Comparison of ENCODE assay signal across 8 cellular contexts in genomic region chr11:64876835-64877341, GRCh38. TPM values are rescaled to one million over a fixed set of nuclear protein-coding genes. Genes with fewer than 3 reads are reported as not detected.
DNase-seq lines count a peak whose midpoint lies in the region; ATAC-seq and TF ChIP-seq lines count a peak whose summit lies in the region.

No MANE protein-coding gene starts in this region.

- H3K27me3 ChIP-seq in PC-3 (ENCODE audit: low read length), result no peaks in the 10 kb centered on the region
- H3K27me3 ChIP-seq in neural progenitor cell, result no peaks in the 10 kb centered on the region

- H3K4me3 ChIP-seq in PC-3 (ENCODE audit: low read length) (peak overlapping the region; percentile 78), neural progenitor cell (peak overlapping the region; percentile 88)

- TF ChIP-seq CTCF in PC-3 (conservative IDR thresholded peaks at IDR 0.05; ENCODE audit: low read depth, low read length), result no peak
- no peak for TF ChIP-seq CTCF in endothelial cell (IDR thresholded peaks at IDR 0.05; ENCODE audit: unreplicated experiment)
- no peak for TF ChIP-seq CTCF in neural progenitor cell (IDR thresholded peaks at IDR 0.05)

- intact Hi-C loops in PC-3 (cut with micrococcal nuclease), result no loop called here

- CTCF ChIA-PET in PC-3 (lab: Charles Lee), result interaction anchor here (0.5 to 1.5 kb wide), 6 partner anchors 8 to 30 kb away, joined by 3 to 10 read pairs (median 6); no protein-coding TSS in a partner anchor

- no peaks in the 10 kb centered on the region for H3K9me2 ChIP-seq in PC-3 (replicated peaks; ENCODE audit: low read length)

- peak overlapping the region; percentile 26 for H3K27ac Mint-ChIP-seq in endothelial cell (ENCODE audit: unreplicated experiment)
- peak overlapping the region; percentile 67 for H3K27ac Mint-ChIP-seq in neural progenitor cell

- H3K4me1 ChIP-seq in PC-3 (ENCODE audit: insufficient read depth, low read length) (peaks cover 39% of the 10 kb centered on the region), neural progenitor cell (peaks cover 18% of the 10 kb centered on the region)

- peak overlapping the region; percentile 89 for H3K9ac ChIP-seq in PC-3 (ENCODE audit: low read length)
- H3K9ac ChIP-seq in neural progenitor cell, result peak overlapping the region; percentile 43

- H3K36me3 Mint-ChIP-seq in endothelial cell (ENCODE audit: low read depth, unreplicated experiment), result peaks cover 19% of the 10 kb centered on the region
- peaks cover 6% of the 10 kb centered on the region for H3K36me3 Mint-ChIP-seq in neural progenitor cell

- H3K27ac ChIP-seq in PC-3 (ENCODE audit: low read length) (peak overlapping the region; percentile 29), neural progenitor cell (no peak overlapping the region)

- POLR2A ChIA-PET in PC-3 (lab: Charles Lee; ENCODE audit: unreplicated experiment), result interaction anchor here (0.7 to 1.0 kb wide), 5 partner anchors 8 to 103 kb away, joined by 3 to 5 read pairs (median 5); partner anchors contain the start of gene SF1

- ATAC-seq in PC-3, result peak; percentile 27
- no peak for ATAC-seq in GM21737 (IDR thresholded peaks at IDR 0.05; ENCODE audit: unreplicated experiment)
- no peak for ATAC-seq in GM21423 (IDR thresholded peaks at IDR 0.05; ENCODE audit: unreplicated experiment)

- BruUV-seq in PC-3 (replicated peaks; lab: Mats Ljungman, UMichigan), result no TSS peak

- H3K4me2 ChIP-seq in PC-3 (ENCODE audit: low read length) (peak overlapping the region; percentile 87), neural progenitor cell (peak overlapping the region; percentile 88)

- H2AFZ ChIP-seq in PC-3 (ENCODE audit: low read length), result no peak overlapping the region
- no peak overlapping the region for H2AFZ ChIP-seq in neural progenitor cell (replicated peaks)

- H3K9me3 ChIP-seq in PC-3 (ENCODE audit: low read length) (no peaks in the 10 kb centered on the region), neural progenitor cell (ENCODE audit: low read depth) (no peaks in the 10 kb centered on the region)

- H3K9me3 Mint-ChIP-seq in endothelial cell (ENCODE audit: unreplicated experiment), result no peaks in the 10 kb centered on the region
- H3K9me3 Mint-ChIP-seq in neural progenitor cell, result no peaks in the 10 kb centered on the region

- DNase-seq in ELR (ENCODE audit: low read depth) (peak; percentile 56), PC-3 (peak; percentile 76), endothelial cell (ENCODE audit: low spot score) (no peak), neural progenitor cell (ENCODE audit: low spot score) (peak; percentile 49), D341Med (ENCODE audit: low spot score) (no peak), NCI-H1694 treated with DMSO at 0.1 percent for 48 hours (lab: John Stamatoyannopoulos, UW) (no peak)

- H3F3A ChIP-seq in PC-3 (ENCODE audit: low read length, unreplicated experiment), result no peaks in the 10 kb centered on the region
- peaks cover 15% of the 10 kb centered on the region for H3F3A ChIP-seq in neural progenitor cell (ENCODE audit: low read depth)

- peaks cover 72% of the 10 kb centered on the region for H3K79me2 ChIP-seq in PC-3 (ENCODE audit: low read length)
- H3K79me2 ChIP-seq in neural progenitor cell (ENCODE audit: low read depth), result peaks cover 17% of the 10 kb centered on the region

- H3K36me3 ChIP-seq in PC-3 (ENCODE audit: low read depth, low read length) (peaks cover 23% of the 10 kb centered on the region), neural progenitor cell (no peaks in the 10 kb centered on the region)

- H3K27me3 Mint-ChIP-seq in endothelial cell (ENCODE audit: unreplicated experiment) (peaks cover 15% of the 10 kb centered on the region), neural progenitor cell (ENCODE audit: insufficient read depth, low read depth) (peaks cover 5% of the 10 kb centered on the region)

- peaks cover 41% of the 10 kb centered on the region for H4K20me1 ChIP-seq in PC-3 (ENCODE audit: low read length)
- peaks cover 24% of the 10 kb centered on the region for H4K20me1 ChIP-seq in neural progenitor cell (ENCODE audit: low read depth)

- H3K4me3 Mint-ChIP-seq in endothelial cell (ENCODE audit: unreplicated experiment) (peak overlapping the region; percentile 97), neural progenitor cell (peak overlapping the region; percentile 98)

- H3K4me1 Mint-ChIP-seq in endothelial cell (ENCODE audit: unreplicated experiment) (peaks cover 18% of the 10 kb centered on the region), neural progenitor cell (peaks cover 53% of the 10 kb centered on the region)

RNA-seq across cellular contexts. Expression of gene EHD1, which starts 1.5 kb away (rescaled TPM):
- 340 and 370 TPM in 2 replicates for total RNA-seq in PC-3 (2014; rRNA removed)
- 84.0 TPM for total RNA-seq in endothelial cell (ENCODE audit: unreplicated experiment)
- 19.8 and 39.7 TPM in 2 replicates for total RNA-seq in neural progenitor cell (ENCODE audit: low replicate concordance)

RNA-seq across cellular contexts. Expression of gene CDC42BPG, which starts 32.4 kb away (rescaled TPM):
- total RNA-seq in PC-3 (2014; rRNA removed), result 14.5 and 30.5 TPM in 2 replicates
- total RNA-seq in endothelial cell (ENCODE audit: unreplicated experiment), result 4.1 TPM
- total RNA-seq in neural progenitor cell (ENCODE audit: low replicate concordance), result 0.62 and 2.1 TPM in 2 replicates

RNA-seq across cellular contexts. Expression of gene ATG2A, which starts 40.1 kb away (rescaled TPM):
- total RNA-seq in PC-3 (2014; rRNA removed) (45.6 and 51.4 TPM in 2 replicates), endothelial cell (ENCODE audit: unreplicated experiment) (22.4 TPM), neural progenitor cell (ENCODE audit: low replicate concordance) (4.4 and 16.6 TPM in 2 replicates)

RNA-seq across cellular contexts. Expression of gene PPP2R5B, which starts 47.6 kb away (rescaled TPM):
- total RNA-seq in PC-3 (2014; rRNA removed) (24.9 and 31.3 TPM in 2 replicates), endothelial cell (ENCODE audit: unreplicated experiment) (13.3 TPM), neural progenitor cell (ENCODE audit: low replicate concordance) (5.7 and 11.3 TPM in 2 replicates)

RNA-seq across cellular contexts. Expression of gene GPHA2, which starts 58.8 kb away (rescaled TPM):
- total RNA-seq in PC-3 (2014; rRNA removed) (not detected in 2 replicates), endothelial cell (ENCODE audit: unreplicated experiment) (not detected), neural progenitor cell (ENCODE audit: low replicate concordance) (1.5 TPM in 1 of 2 replicates, not detected in the other)

Comparison
In these comparisons a context has a peak if more than half of its experiments do, and no peak if none do; other contexts are left out.
1. DNase-seq: peak in ELR (single experiment), PC-3 (single experiment) and neural progenitor cell (single experiment); none in endothelial cell (single experiment), D341Med (single experiment) and NCI-H1694 treated with DMSO at 0.1 percent for 48 hours (single experiment).